ENCODE assay signal across 8 cellular contexts in the genomic region with DNA sequence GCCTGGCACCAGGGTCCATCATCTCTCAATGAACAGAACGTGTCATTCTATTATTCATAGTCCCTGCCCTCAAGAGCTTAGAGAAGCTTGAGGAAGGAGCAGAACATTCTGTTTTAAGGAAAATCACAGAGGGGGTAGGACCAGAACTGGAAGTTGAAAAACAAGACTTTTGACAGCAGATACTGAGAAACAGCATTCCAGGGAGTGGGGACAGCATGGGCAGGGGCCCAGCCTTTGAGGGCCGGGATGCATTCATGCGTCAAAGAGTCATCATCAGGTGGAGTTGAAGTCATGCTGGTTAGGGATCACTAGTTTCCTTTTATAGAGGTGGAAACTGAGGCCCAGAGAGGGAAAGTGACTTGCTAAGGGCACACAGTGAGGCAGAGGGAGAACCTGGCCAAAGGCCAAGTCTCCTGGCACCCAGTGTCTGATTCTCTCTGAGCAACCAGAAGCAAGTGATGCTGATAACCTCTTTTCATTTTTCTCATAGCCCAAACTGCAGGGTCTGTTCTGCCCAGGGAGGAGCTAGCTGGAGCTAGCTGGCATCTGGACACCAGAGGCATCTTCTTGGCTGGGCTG. TPM values are rescaled to one million over a fixed set of nuclear protein-coding genes. Genes with fewer than 3 reads are reported as not detected.
DNase-seq lines count a peak whose midpoint lies in the region; ATAC-seq and TF ChIP-seq lines count a peak whose summit lies in the region.

No MANE protein-coding gene starts in this region.

- ATAC-seq in naive B cell (ENCODE audit: low read depth in 2 of 2) (no peak), HG03442 (IDR thresholded peaks at IDR 0.05; ENCODE audit: unreplicated experiment) (no peak)

- DNase-seq in COLO668 (lab: John Stamatoyannopoulos, UW; ENCODE audit: unreplicated experiment) (peak; percentile 32), adipocyte (ENCODE audit: low read depth) (peak; percentile 50), naive B cell (no peak), NCI-H446 treated with DMSO at 0.1 percent for 48 hours (lab: John Stamatoyannopoulos, UW) (no peak), cerebellum (ENCODE audit: low spot score) (no peak)
- no peak for DNase-seq in stimulated activated CD4-positive, alpha-beta T cell treated with anti-CD3 and anti-CD28 coated beads, Interleukin-2, amount 100 ng/mL, for 24 hours

- H3K36me3 Mint-ChIP-seq in naive B cell = no peaks in the 10 kb centered on the region

- no peak for TF ChIP-seq CTCF in 22Rv1 (IDR thresholded peaks at IDR 0.05)

- peaks cover 45% of the 10 kb centered on the region for H3K4me1 ChIP-seq in adipocyte (ENCODE audit: control insufficient read depth, insufficient read depth, low read length)

- H3K27ac ChIP-seq in 22Rv1 = peak overlapping the region; percentile 98

- H3K4me3 Mint-ChIP-seq in naive B cell = peak overlapping the region in 4 of 8 donors; percentile 82 to 91 (median 87)

- H3K9me3 Mint-ChIP-seq in naive B cell = no peaks in the 10 kb centered on the region

- H3K9ac ChIP-seq in adipocyte (ENCODE audit: low read length) = peak overlapping the region; percentile 9

- no peaks in the 10 kb centered on the region for H3K36me3 ChIP-seq in adipocyte (ENCODE audit: control insufficient read depth, insufficient read depth, low read length, severe bottlenecking)

- peaks cover 10 to 16% (median 11%) of the 10 kb centered on the region in 3 donors for H3K4me1 Mint-ChIP-seq in naive B cell

- no peak overlapping the region for H3K4me3 ChIP-seq in adipocyte (ENCODE audit: low read length)

- no peaks in the 10 kb centered on the region for H3K9me3 ChIP-seq in adipocyte (ENCODE audit: control insufficient read depth, low read length)

- peaks cover 0 to 1% (median 0%) of the 10 kb centered on the region in 3 donors for H3K27me3 Mint-ChIP-seq in naive B cell

- peak overlapping the region in 4 of 6 donors; percentile 49 to 88 (median 72) for H3K27ac Mint-ChIP-seq in naive B cell

- H3K27me3 ChIP-seq in adipocyte (replicated peaks; ENCODE audit: control insufficient read depth, insufficient read depth, low read length) = no peaks in the 10 kb centered on the region

RNA-seq across cellular contexts. Expression of a gene that starts 41.5 kb away (rescaled TPM):
- under 1 TPM in 1 of 6 donors, not detected in 5; 0.31 TPM for polyA plus RNA-seq in naive B cell (ENCODE audit: low read depth in 6 of 6)
- total RNA-seq in cerebellum = 96.1 TPM

Comparison
In these comparisons a context has a peak if more than half of its experiments do, and no peak if none do; other contexts are left out.
1. DNase-seq: peak in COLO668 (single experiment) and adipocyte (single experiment); none in naive B cell (single experiment), NCI-H446 treated with DMSO at 0.1 percent for 48 hours (single experiment), cerebellum (single experiment) and stimulated activated CD4-positive, alpha-beta T cell treated with anti-CD3 and anti-CD28 coated beads, Interleukin-2, amount 100 ng/mL, for 24 hours (0 of 2).